In genomic region chr7:86923530-86923929, GRCh38 we compare ENCODE assay signal across 27 cellular contexts.
"Had no signal": no experiment of that assay in that cellular context is flagged by ENCODE, and none has a peak within 500 bp of the region (broad histone marks: within the 10 kb centered on the region; RNA-seq: fewer than 3 reads in every experiment).

No MANE protein-coding gene starts in this region.

- H3K9me3 ChIP-seq: left ventricle myocardium inferior, neutrophil, prostate gland, stomach, testis, thyroid gland, transverse colon, upper lobe of left lung, vagina had no signal

- ATAC-seq: natural killer cell; right cardiac atrium; sciatic nerve; stimulated activated naive B cell treated with anti-CD40 and anti-IgM and Interleukin-4, amounts not matched to agents 10 μg/mL and 1 μg/mL and 100 μg/mL, for 72 hours; stimulated activated naive CD8-positive, alpha-beta T cell treated with anti-CD3 and anti-CD28 coated beads, Interleukin-15, Interleukin-2, amounts not matched to agents 100 U/mL and 50 U/mL, for 24 hours had no signal

- H2AFZ ChIP-seq: neural progenitor cell had no signal

- H3K27ac ChIP-seq: left ventricle myocardium inferior, neural progenitor cell, neutrophil, prostate gland, skin epidermis, stomach, testis, thyroid gland, transverse colon, upper lobe of left lung, vagina had no signal

- H3K4me3 ChIP-seq: left ventricle myocardium inferior, lung, neural progenitor cell, prostate gland, skin epidermis, stomach, testis, thyroid gland, transverse colon, upper lobe of left lung, vagina had no signal

- H3K4me1 ChIP-seq: left ventricle myocardium inferior, neural progenitor cell, prostate gland, stomach, testis, thyroid gland, transverse colon, vagina had no signal

- H3K36me3 ChIP-seq: left ventricle myocardium inferior, neutrophil, prostate gland, stomach, thyroid gland, transverse colon, vagina had no signal

- DNase-seq: hippocampal formation; left ventricle myocardium inferior; mesendoderm; naive B cell; natural killer cell; nephron progenitor cell; occipital lobe; retina; right cardiac atrium; stimulated activated CD4-positive, alpha-beta T cell treated with anti-CD3 and anti-CD28 coated beads, Interleukin-12 subunit alpha, Interleukin-12 subunit beta, amount 100 ng/mL, for 4 hours; stimulated activated CD4-positive, alpha-beta T cell treated with anti-CD3 and anti-CD28 coated beads, Interleukin-15, amount 100 ng/mL, for 24 hours; stimulated activated CD4-positive, alpha-beta T cell treated with anti-CD3 and anti-CD28 coated beads, Interleukin-2, amount 100 ng/mL, for 24 hours; stimulated activated CD4-positive, alpha-beta T cell treated with anti-CD3 and anti-CD28 coated beads, Interleukin-4, amount 100 ng/mL, for 1 hour; stimulated activated naive B cell treated with anti-CD40 and anti-IgM and Interleukin-4, amounts not matched to agents 10 μg/mL and 1 μg/mL and 100 μg/mL, for 72 hours; stimulated activated naive CD8-positive, alpha-beta T cell treated with anti-CD3 and anti-CD28 coated beads, Interleukin-15, Interleukin-2, amounts not matched to agents 100 U/mL and 50 U/mL, for 24 hours; stomach; testis; thyroid gland; transverse colon; upper lobe of left lung had no signal

- H3K27me3 ChIP-seq: neural progenitor cell, stomach, testis, thyroid gland, transverse colon, upper lobe of left lung, vagina had no signal

- H3K9ac ChIP-seq: neural progenitor cell had no signal

- H3K4me2 ChIP-seq: neural progenitor cell had no signal
